In genomic region chr6:10421508-10422281, GRCh38 we compare ENCODE assay signal across 2 cellular contexts.
A peak's percentile ranks its signal among the peaks of the same experiment; 100 is the strongest.
TF ChIP-seq lines count a peak whose summit lies in the region.

No MANE protein-coding gene starts in this region.

TF ChIP-seq in IMR-90, 13 proteins besides CTCF, POLR2A, EP300 and RAD21:
- no peak for TF ChIP-seq CHD1 (IDR thresholded peaks at IDR 0.05; ENCODE audit: low read depth, low read length)
- TF ChIP-seq ELK1 (IDR thresholded peaks at IDR 0.05; ENCODE audit: borderline replicate concordance, low read depth, low read length) = no peak
- TF ChIP-seq MXI1 (IDR thresholded peaks at IDR 0.05; ENCODE audit: borderline replicate concordance, low read depth, low read length) = no peak
- TF ChIP-seq NFE2L2 (IDR thresholded peaks at IDR 0.05; ENCODE audit: low read depth, low read length) = no peak
- no peak for TF ChIP-seq CEBPB (IDR thresholded peaks at IDR 0.05; ENCODE audit: low read depth, low read length)
- no peak for TF ChIP-seq RCOR1 (IDR thresholded peaks at IDR 0.05; ENCODE audit: insufficient replicate concordance, low read length)
- TF ChIP-seq USF2 (IDR thresholded peaks at IDR 0.05; ENCODE audit: low read depth, low read length) = no peak
- TF ChIP-seq BHLHE40 (IDR thresholded peaks at IDR 0.05; ENCODE audit: low read depth, low read length) = no peak
- no peak for TF ChIP-seq MAFK (IDR thresholded peaks at IDR 0.05; ENCODE audit: low read depth, low read length)
- TF ChIP-seq FOS (IDR thresholded peaks at IDR 0.05; ENCODE audit: low read depth, low read length) = no peak
- TF ChIP-seq RFX5 (IDR thresholded peaks at IDR 0.05; ENCODE audit: low read depth, low read length) = no peak
- TF ChIP-seq SMC3 (IDR thresholded peaks at IDR 0.05; ENCODE audit: low read depth, low read length) = no peak
- TF ChIP-seq MAZ (IDR thresholded peaks at IDR 0.05; ENCODE audit: borderline replicate concordance, low read depth, low read length) = no peak

TF ChIP-seq in endothelial cell of umbilical vein, 7 proteins besides CTCF, POLR2A, EP300 and RAD21:
- TF ChIP-seq GATA2 (IDR thresholded peaks at IDR 0.05; ENCODE audit: insufficient read depth, insufficient read length, low read depth, low read length) (no peak), EZH2 (IDR thresholded peaks at IDR 0.05; ENCODE audit: borderline replicate concordance, low read depth, low read length, severe bottlenecking) (peak; percentile 93), MAX (IDR thresholded peaks at IDR 0.05; ENCODE audit: insufficient read depth, insufficient read length) (no peak), FOS (IDR thresholded peaks at IDR 0.05; ENCODE audit: borderline replicate concordance, insufficient read depth, low read length) (no peak), JUN (IDR thresholded peaks at IDR 0.05; ENCODE audit: borderline replicate concordance, insufficient read depth, insufficient read length, low read depth) (no peak), MYC (IDR thresholded peaks at IDR 0.05; ENCODE audit: low read depth, low read length) (no peak)
